ENCODE assay signal across 8 cellular contexts in genomic region chr12:10243803-10244520, GRCh38. TPM values are rescaled to one million over a fixed set of nuclear protein-coding genes. Genes with fewer than 3 reads are reported as not detected.
DNase-seq lines count a peak whose midpoint lies in the region; ATAC-seq and TF ChIP-seq lines count a peak whose summit lies in the region.

No MANE protein-coding gene starts in this region.

- no peak overlapping the region for H3K27ac Mint-ChIP-seq in naive B cell

- DNase-seq in MV-4-11 (lab: John Stamatoyannopoulos, UW), result peak; percentile 76
- DNase-seq in naive B cell, result no peak
- no peak for DNase-seq in left lung
- DNase-seq in stimulated activated CD4-positive, alpha-beta T cell treated with anti-CD3 and anti-CD28 coated beads, Interleukin-2, amount 100 ng/mL, for 24 hours, result no peak
- DNase-seq in NCI-H1048 (lab: John Stamatoyannopoulos, UW), result no peak

- no peaks in the 10 kb centered on the region for H3K9me3 ChIP-seq in left lung

- intact Hi-C loops in left lung (cut with DNase I), result no loop called here

- no peaks in the 10 kb centered on the region for H3K27me3 ChIP-seq in left lung

- peaks cover 16 to 30% (median 23%) of the 10 kb centered on the region in 3 donors for H3K27me3 Mint-ChIP-seq in naive B cell

- H3K36me3 ChIP-seq in left lung, result no peaks in the 10 kb centered on the region

- TF ChIP-seq CTCF in left lung (IDR thresholded peaks at IDR 0.05), result no peak

- H3K4me3 ChIP-seq in left lung, result peak overlapping the region in 1 of 2 donors; percentile 10

- peak overlapping the region in 7 of 8 donors; percentile 0 to 86 (median 73) for H3K4me3 Mint-ChIP-seq in naive B cell

- peak; percentile 85 for ATAC-seq in GM18870 (IDR thresholded peaks at IDR 0.05; ENCODE audit: unreplicated experiment)
- peak; percentile 91 for ATAC-seq in HG02623 (IDR thresholded peaks at IDR 0.05; ENCODE audit: unreplicated experiment)
- ATAC-seq in naive B cell (ENCODE audit: low read depth in 2 of 2), result peak; percentile 50 to 54
- no peak for ATAC-seq in left lung
- ATAC-seq in activated CD4-positive, CD25-positive, alpha-beta regulatory T cell treated with anti-CD3 and anti-CD28 coated beads, Interleukin-2, amount 50 U/mL, for 24 hours, result no peak

- H3K4me1 Mint-ChIP-seq in naive B cell, result peaks cover 9 to 11% (median 11%) of the 10 kb centered on the region in 3 donors

- H3K9me3 Mint-ChIP-seq in naive B cell, result no peaks in the 10 kb centered on the region

- H3K36me3 Mint-ChIP-seq in naive B cell, result no peaks in the 10 kb centered on the region

- H3K4me1 ChIP-seq in left lung, result no peaks in the 10 kb centered on the region

- H3K27ac ChIP-seq in left lung, result no peak overlapping the region

RNA-seq across cellular contexts. Expression of gene GABARAPL1, which starts 31.3 kb away (rescaled TPM):
- 1 to 10 TPM in 5 of 6 donors, not detected in 1; 1.3 to 2.8 (median 2.1) TPM for polyA plus RNA-seq in naive B cell (ENCODE audit: low read depth in 6 of 6)
- 10 to 100 TPM; 49.0 to 68.4 TPM for total RNA-seq in left lung

Comparison
In these comparisons a context has a peak if more than half of its experiments do, and no peak if none do; other contexts are left out.
1. ATAC-seq: peak in GM18870 (single experiment), HG02623 (single experiment) and naive B cell (2 of 2); none in left lung (single experiment) and activated CD4-positive, CD25-positive, alpha-beta regulatory T cell treated with anti-CD3 and anti-CD28 coated beads, Interleukin-2, amount 50 U/mL, for 24 hours (0 of 2).